25 cellular contexts compared by ENCODE assay signal in the genomic region with DNA sequence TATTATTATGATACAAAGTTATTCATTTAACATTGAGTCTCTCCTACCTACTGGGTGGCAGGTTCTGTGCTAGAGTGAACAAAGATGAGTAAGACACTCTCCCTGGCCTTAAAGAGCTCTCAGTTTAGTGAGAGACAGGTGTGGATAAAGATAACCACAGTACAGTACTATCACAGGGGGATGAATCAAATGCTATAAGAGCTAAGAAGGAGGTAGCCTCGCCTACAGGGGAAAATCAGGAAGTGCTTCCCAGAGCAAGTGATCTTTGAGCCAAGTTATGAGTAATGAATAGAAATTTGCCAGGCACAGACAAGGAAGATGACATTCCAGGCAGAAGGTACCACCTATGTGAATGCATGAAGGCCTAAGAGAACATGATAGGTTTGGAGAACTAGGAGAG. TPM values are rescaled to one million over a fixed set of nuclear protein-coding genes. Genes with fewer than 3 reads are reported as not detected.
DNase-seq lines count a peak whose midpoint lies in the region; ATAC-seq, FAIRE-seq and TF ChIP-seq lines count a peak whose summit lies in the region.
"Had no signal": no experiment of that assay in that cellular context is flagged by ENCODE, and none has a peak within 500 bp of the region (broad histone marks: within the 10 kb centered on the region; RNA-seq: fewer than 3 reads in every experiment).

No MANE protein-coding gene starts in this region.

- no peaks in the 10 kb centered on the region for H3K36me3 Mint-ChIP-seq in activated CD4-positive, alpha-beta T cell treated with anti-CD3 and anti-CD28 coated beads for 36 hours (ENCODE audit: low read depth)
- peaks cover 6% of the 10 kb centered on the region for H3K36me3 Mint-ChIP-seq in activated CD8-positive, alpha-beta T cell treated with anti-CD3 and anti-CD28 coated beads for 36 hours (ENCODE audit: low read depth)
- H3K36me3 Mint-ChIP-seq: IgD-negative memory B cell, mesothelial cell of epicardium had no signal

- intact Hi-C loops in activated CD4-positive, alpha-beta T cell treated with anti-CD3 and anti-CD28 coated beads for 36 hours (cut with DNase I, micrococcal nuclease) = loop anchor here (5.0 to 10.0 kb wide), 6 partner anchors 305 to 1625 kb away; a partner anchor contains a TSS
- intact Hi-C loops in activated CD8-positive, alpha-beta T cell treated with anti-CD3 and anti-CD28 coated beads for 36 hours (cut with micrococcal nuclease) = loop anchor here (10.0 kb wide), 1 partner anchor 305 kb away; no protein-coding TSS in a partner anchor

- POLR2A ChIA-PET in activated CD4-positive, alpha-beta T cell treated with anti-CD3 and anti-CD28 coated beads for 36 hours (lab: Charles Lee) = no interaction called here
- POLR2A ChIA-PET in activated CD8-positive, alpha-beta T cell treated with anti-CD3 and anti-CD28 coated beads for 36 hours (lab: Charles Lee) = no interaction called here

- ATAC-seq in activated CD4-positive, alpha-beta T cell treated with anti-CD3 and anti-CD28 coated beads for 36 hours = no peak
- ATAC-seq in activated CD8-positive, alpha-beta T cell treated with anti-CD3 and anti-CD28 coated beads for 36 hours = no peak
- ATAC-seq: Panc1; stimulated activated naive CD8-positive, alpha-beta T cell treated with anti-CD3 and anti-CD28 coated beads, Interleukin-15, Interleukin-2, amounts not matched to agents 100 U/mL and 50 U/mL, for 24 hours had no signal

- no peak overlapping the region for H3K4me3 Mint-ChIP-seq in activated CD4-positive, alpha-beta T cell treated with anti-CD3 and anti-CD28 coated beads for 36 hours
- H3K4me3 Mint-ChIP-seq in activated CD8-positive, alpha-beta T cell treated with anti-CD3 and anti-CD28 coated beads for 36 hours = no peak overlapping the region
- H3K4me3 Mint-ChIP-seq: activated naive CD4-positive, alpha-beta T cell treated with anti-CD3 and anti-CD28 coated beads for 36 hours; IgD-negative memory B cell; mesothelial cell of epicardium; neural crest cell had no signal

- no peaks in the 10 kb centered on the region for H3K27me3 Mint-ChIP-seq in activated CD4-positive, alpha-beta T cell treated with anti-CD3 and anti-CD28 coated beads for 36 hours
- no peaks in the 10 kb centered on the region for H3K27me3 Mint-ChIP-seq in activated CD8-positive, alpha-beta T cell treated with anti-CD3 and anti-CD28 coated beads for 36 hours
- H3K27me3 Mint-ChIP-seq: IgD-negative memory B cell had no signal

- peak overlapping the region; percentile 29 for H3K27ac Mint-ChIP-seq in activated CD4-positive, alpha-beta T cell treated with anti-CD3 and anti-CD28 coated beads for 36 hours
- H3K27ac Mint-ChIP-seq in activated CD8-positive, alpha-beta T cell treated with anti-CD3 and anti-CD28 coated beads for 36 hours = no peak overlapping the region
- H3K27ac Mint-ChIP-seq: activated naive CD4-positive, alpha-beta T cell treated with anti-CD3 and anti-CD28 coated beads for 36 hours; IgD-negative memory B cell; mesothelial cell of epicardium had no signal

- H3K4me1 Mint-ChIP-seq in activated CD4-positive, alpha-beta T cell treated with anti-CD3 and anti-CD28 coated beads for 36 hours = peaks cover 11% of the 10 kb centered on the region
- H3K4me1 Mint-ChIP-seq in activated CD8-positive, alpha-beta T cell treated with anti-CD3 and anti-CD28 coated beads for 36 hours (ENCODE audit: low read depth) = peaks cover 17% of the 10 kb centered on the region

- DNase-seq in activated CD4-positive, alpha-beta T cell treated with anti-CD3 and anti-CD28 coated beads for 36 hours = no peak
- DNase-seq in activated CD4-positive, alpha-beta T cell treated with anti-CD3 and anti-CD28 coated beads for 1 hour = no peak
- DNase-seq in RCC 7860 (ENCODE audit: low spot score) (peak; percentile 31), fibroblast of pulmonary artery (ENCODE audit: low read depth) (peak; percentile 31), urothelium cell line (ENCODE audit: low spot score) (peak; percentile 4), ureter (ENCODE audit: low spot score) (no peak), NCI-H1092 treated with DMSO at 0.1 percent for 48 hours (lab: John Stamatoyannopoulos, UW) (no peak)
- no peak for DNase-seq in activated CD8-positive, alpha-beta T cell treated with anti-CD3 and anti-CD28 coated beads for 36 hours
- DNase-seq: activated naive CD4-positive, alpha-beta T cell treated with anti-CD3 and anti-CD28 coated beads for 36 hours; activated T-cell treated with anti-CD3 and anti-CD28 coated beads, Interleukin-2, amount 50 U/mL, for 1 hour; DND-41; hippocampal formation; NCI-H2107; NCI-H774; stimulated activated CD4-positive, alpha-beta T cell treated with anti-CD3 and anti-CD28 coated beads, Interleukin-15, amount 100 ng/mL, for 24 hours; stimulated activated naive CD8-positive, alpha-beta T cell treated with anti-CD3 and anti-CD28 coated beads, Interleukin-15, Interleukin-2, amounts not matched to agents 100 U/mL and 50 U/mL, for 24 hours; trophoblast cell had no signal

- peak; percentile 36 for FAIRE-seq in RCC 7860 (lab: Jason Lieb, UNC)
- no peak for FAIRE-seq in urothelium cell line (lab: Jason Lieb, UNC)
- FAIRE-seq: TTC549 had no signal

- no peaks in the 10 kb centered on the region for H3K9me3 Mint-ChIP-seq in activated CD4-positive, alpha-beta T cell treated with anti-CD3 and anti-CD28 coated beads for 36 hours (ENCODE audit: low read depth)
- no peaks in the 10 kb centered on the region for H3K9me3 Mint-ChIP-seq in activated CD8-positive, alpha-beta T cell treated with anti-CD3 and anti-CD28 coated beads for 36 hours
- H3K9me3 Mint-ChIP-seq: activated naive CD4-positive, alpha-beta T cell treated with anti-CD3 and anti-CD28 coated beads for 36 hours; IgD-negative memory B cell had no signal

- TF ChIP-seq CTCF in fibroblast of pulmonary artery (IDR thresholded peaks at IDR 0.05; ENCODE audit: low read length, missing control alignments) = peak; percentile 18
- TF ChIP-seq CTCF in activated CD8-positive, alpha-beta T cell treated with anti-CD3 and anti-CD28 coated beads for 36 hours (IDR thresholded peaks at IDR 0.05) = no peak

- H3K4me3 ChIP-seq in fibroblast of pulmonary artery (replicated peaks; ENCODE audit: low read depth, low read length) = no peak overlapping the region
- H3K4me3 ChIP-seq: coronary artery, esophagus muscularis mucosa had no signal

- CTCF ChIA-PET in activated CD4-positive, alpha-beta T cell treated with anti-CD3 and anti-CD28 coated beads for 36 hours (lab: Charles Lee) = no interaction called here
- CTCF ChIA-PET in activated CD8-positive, alpha-beta T cell treated with anti-CD3 and anti-CD28 coated beads for 36 hours (lab: Charles Lee) = interaction anchor here (1.2 kb wide), 1 partner anchor 182 kb away, joined by 3 read pairs; no protein-coding TSS in a partner anchor

RNA-seq across cellular contexts. Expression of a gene that starts 3.4 kb away (rescaled TPM):
- total RNA-seq in activated CD4-positive, alpha-beta T cell treated with anti-CD3 and anti-CD28 coated beads for 36 hours = 10 to 100 TPM; 44.4 to 46.3 TPM
- 43.4 TPM for total RNA-seq in ureter
- 10 to 100 TPM; 43.5 to 45.1 TPM for total RNA-seq in activated CD8-positive, alpha-beta T cell treated with anti-CD3 and anti-CD28 coated beads for 36 hours

RNA-seq across cellular contexts. Expression of a gene that starts 47.5 kb away (rescaled TPM):
- total RNA-seq in activated CD4-positive, alpha-beta T cell treated with anti-CD3 and anti-CD28 coated beads for 36 hours = not detected
- total RNA-seq in ureter = not detected
- not detected for total RNA-seq in activated CD8-positive, alpha-beta T cell treated with anti-CD3 and anti-CD28 coated beads for 36 hours
- total RNA-seq: A172; activated naive CD4-positive, alpha-beta T cell treated with anti-CD3 and anti-CD28 coated beads for 36 hours; esophagus muscularis mucosa; mesothelial cell of epicardium; neural crest cell had no signal

Comparison
In these comparisons a context has a peak if more than half of its experiments do, and no peak if none do; other contexts are left out.
1. DNase-seq: peak in RCC 7860 (single experiment), fibroblast of pulmonary artery (single experiment) and urothelium cell line (single experiment); none in activated CD4-positive, alpha-beta T cell treated with anti-CD3 and anti-CD28 coated beads for 36 hours (single experiment), activated CD4-positive, alpha-beta T cell treated with anti-CD3 and anti-CD28 coated beads for 1 hour (single experiment), ureter (single experiment), activated CD8-positive, alpha-beta T cell treated with anti-CD3 and anti-CD28 coated beads for 36 hours (single experiment) and NCI-H1092 treated with DMSO at 0.1 percent for 48 hours (single experiment).